25 cellular contexts compared by ENCODE assay signal in the genomic region with DNA sequence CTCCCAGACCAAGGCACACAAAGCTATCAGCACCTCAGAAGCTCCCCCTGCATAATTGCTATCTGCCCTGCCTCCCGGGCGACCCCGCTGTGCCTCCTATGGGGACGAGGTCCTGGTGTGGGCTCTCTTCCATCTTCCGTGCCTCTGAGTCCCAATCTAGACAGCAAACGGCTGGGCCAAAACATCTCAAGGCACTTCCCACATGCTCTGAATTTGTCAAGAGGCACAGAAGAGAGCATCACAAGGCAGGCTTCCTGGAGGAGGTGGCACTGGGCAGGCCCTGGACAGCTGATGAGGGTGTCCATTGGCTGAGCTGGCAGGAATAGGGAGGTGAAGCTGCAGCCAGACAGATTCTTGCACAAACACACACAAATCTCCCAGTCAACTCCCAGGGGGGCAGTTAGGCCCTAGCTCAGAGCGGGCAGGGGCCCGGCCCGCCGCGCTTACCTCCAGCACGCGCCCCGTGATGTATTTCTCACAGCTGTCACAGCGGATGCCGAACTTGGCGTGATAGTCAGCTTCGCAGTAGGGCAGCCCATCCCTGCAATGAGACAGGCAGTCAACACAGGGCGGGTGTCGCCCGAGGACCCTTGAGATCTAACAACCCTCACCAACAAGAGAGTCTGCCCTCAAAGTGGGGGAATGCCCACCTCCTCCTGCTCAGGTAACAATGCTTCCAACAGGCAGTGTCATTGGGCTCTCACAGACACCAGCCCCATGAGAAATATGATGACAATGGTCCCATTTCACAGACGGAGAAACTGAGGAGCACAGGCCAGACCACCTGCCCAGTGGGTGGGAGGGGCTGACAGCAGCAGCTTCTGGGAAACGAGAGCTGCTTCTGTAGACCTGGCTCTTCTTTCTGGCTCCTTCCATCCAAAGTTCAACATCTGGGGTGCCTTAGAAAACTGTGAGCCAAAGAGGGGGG.
"Had no signal": no experiment of that assay in that cellular context is flagged by ENCODE, and none has a peak within 500 bp of the region (broad histone marks: within the 10 kb centered on the region; RNA-seq: fewer than 3 reads in every experiment).

No MANE protein-coding gene starts in this region.

- ATAC-seq: activated naive CD4-positive, alpha-beta T cell treated with anti-CD3 and anti-CD28 coated beads, Interleukin-2, amount 50 U/mL, for 72 hours; activated T-helper 17 cell treated with anti-CD3 and anti-CD28 coated beads, Interleukin-2, amount 50 U/mL, for 72 hours; esophagus mucosa; naive thymus-derived CD4-positive, alpha-beta T cell had no signal

- H3K4me3 ChIP-seq: ascending aorta, hepatocyte, left ventricle myocardium inferior, prostate gland, right atrium auricular region, tibial nerve had no signal

- H3K27ac ChIP-seq: ascending aorta, brain microvascular endothelial cell, hepatocyte, left ventricle myocardium inferior, prostate gland, right atrium auricular region, tibial nerve had no signal

- DNase-seq: activated CD4-positive, alpha-beta T cell treated with anti-CD3 and anti-CD28 coated beads for 1 hour; activated CD8-positive, alpha-beta memory T cell treated with anti-CD3 and anti-CD28 coated beads for 24 hours; activated CD8-positive, alpha-beta memory T cell treated with anti-CD3 and anti-CD28 coated beads, Interleukin-2, amount 50 U/mL, for 4 hours; activated T-cell treated with anti-CD3 and anti-CD28 coated beads, Interleukin-2, amount 50 U/mL, for 24 hours; brain microvascular endothelial cell; caudate nucleus; dermis blood vessel endothelial cell; effector CD8-positive, alpha-beta T cell; foreskin melanocyte; glutamatergic neuron; left ventricle myocardium inferior; naive thymus-derived CD4-positive, alpha-beta T cell; stimulated activated CD4-positive, alpha-beta T cell treated with anti-CD3 and anti-CD28 coated beads, Interleukin-12 subunit alpha, Interleukin-12 subunit beta, amount 100 ng/mL, for 4 hours; stimulated activated CD4-positive, alpha-beta T cell treated with anti-CD3 and anti-CD28 coated beads, Interleukin-4, amount 100 ng/mL, for 4 hours; substantia nigra; T-helper 9 cell had no signal

- H3K4me1 ChIP-seq: ascending aorta, prostate gland had no signal

- H3K4me2 ChIP-seq: hepatocyte had no signal

- H3K9me3 ChIP-seq: ascending aorta, left ventricle myocardium inferior, prostate gland, right atrium auricular region, tibial nerve had no signal

- H2AFZ ChIP-seq: hepatocyte had no signal

- H3K27me3 ChIP-seq: ascending aorta, hepatocyte, right atrium auricular region had no signal

- H3K79me2 ChIP-seq: hepatocyte had no signal

- H3K36me3 ChIP-seq: brain microvascular endothelial cell, left ventricle myocardium inferior, prostate gland, right atrium auricular region had no signal

- FAIRE-seq: urothelium cell line had no signal
